ENCODE assay signal across 13 cellular contexts in the genomic region with DNA sequence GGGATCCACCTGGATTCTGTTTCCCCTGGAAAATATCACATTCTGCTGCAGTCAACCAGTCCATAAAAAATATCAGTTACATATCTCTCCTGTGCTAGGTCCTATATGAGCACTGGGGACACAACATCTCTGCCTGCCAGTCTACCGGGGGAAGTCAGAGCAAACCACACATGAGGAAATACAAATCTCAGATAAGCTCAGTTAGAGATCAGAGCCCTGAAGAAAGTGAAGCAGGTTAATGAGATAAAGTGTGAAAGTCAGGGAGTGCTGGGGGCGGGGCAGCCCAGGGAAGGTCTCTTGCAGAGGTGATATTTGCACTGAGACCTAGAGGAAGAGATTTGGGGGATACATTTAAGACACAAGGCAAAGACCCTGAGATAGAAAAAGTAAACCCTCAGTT.
DNase-seq lines count a peak whose midpoint lies in the region; ATAC-seq and TF ChIP-seq lines count a peak whose summit lies in the region.
"Had no signal": no experiment of that assay in that cellular context is flagged by ENCODE, and none has a peak within 500 bp of the region (broad histone marks: within the 10 kb centered on the region; RNA-seq: fewer than 3 reads in every experiment).

No MANE protein-coding gene starts in this region.

- ATAC-seq in GM18907 (IDR thresholded peaks at IDR 0.05; ENCODE audit: unreplicated experiment) = peak; percentile 80
- peak; percentile 72 for ATAC-seq in HG02588 (IDR thresholded peaks at IDR 0.05; ENCODE audit: unreplicated experiment)
- ATAC-seq in HG03565 (IDR thresholded peaks at IDR 0.05; ENCODE audit: unreplicated experiment) = peak; percentile 61
- ATAC-seq in omental fat pad (ENCODE audit: low FRiP score) = no peak
- no peak for ATAC-seq in upper lobe of right lung

- H3K36me3 ChIP-seq in ovary (no peaks in the 10 kb centered on the region), upper lobe of right lung (no peaks in the 10 kb centered on the region)
- H3K36me3 ChIP-seq: suprapubic skin had no signal

- TF ChIP-seq EP300 in ovary (IDR thresholded peaks at IDR 0.05) = no peak

- H3K27ac ChIP-seq in C4-2B = peak overlapping the region; percentile 37
- no peak overlapping the region for H3K27ac ChIP-seq in ovary
- no peak overlapping the region for H3K27ac ChIP-seq in upper lobe of right lung
- H3K27ac ChIP-seq: suprapubic skin had no signal

- no peaks in the 10 kb centered on the region for H3K4me1 ChIP-seq in ovary (ENCODE audit: insufficient read depth)
- H3K4me1 ChIP-seq in upper lobe of right lung = peaks cover 2% of the 10 kb centered on the region
- H3K4me1 ChIP-seq: suprapubic skin had no signal

- no peaks in the 10 kb centered on the region for H3K9me3 ChIP-seq in ovary
- no peaks in the 10 kb centered on the region for H3K9me3 ChIP-seq in upper lobe of right lung
- H3K9me3 ChIP-seq: suprapubic skin had no signal

- TF ChIP-seq CTCF in C4-2B (conservative IDR thresholded peaks at IDR 0.05) = no peak
- no peak for TF ChIP-seq CTCF in omental fat pad (IDR thresholded peaks at IDR 0.05)
- no peak for TF ChIP-seq CTCF in ovary (IDR thresholded peaks at IDR 0.05)
- no peak for TF ChIP-seq CTCF in upper lobe of right lung (IDR thresholded peaks at IDR 0.05)

- intact Hi-C loops in ovary (cut with DNase I) = no loop called here
- intact Hi-C loops in upper lobe of right lung (cut with DNase I) = no loop called here

- H3K4me3 ChIP-seq in ovary (no peak overlapping the region), upper lobe of right lung (no peak overlapping the region)
- H3K4me3 ChIP-seq: suprapubic skin had no signal

- DNase-seq in ecto neural progenitor cell (ENCODE audit: low spot score) = no peak
- DNase-seq in omental fat pad (ENCODE audit: low spot score) = no peak
- no peak for DNase-seq in ovary
- DNase-seq in upper lobe of right lung = no peak
- DNase-seq: activated CD4-positive, alpha-beta T cell treated with anti-CD3 and anti-CD28 coated beads for 1 hour; activated naive CD8-positive, alpha-beta T cell treated with anti-CD3 and anti-CD28 coated beads for 36 hours; NCI-H187; RPMI8226 had no signal

- H3K27me3 ChIP-seq in ovary (no peaks in the 10 kb centered on the region), upper lobe of right lung (no peaks in the 10 kb centered on the region)
- H3K27me3 ChIP-seq: suprapubic skin had no signal

- WGBS in ovary, 3 donors = 79 to 88% (median 82%) methylated on average over 2 of the region's 2 CpGs

- TF ChIP-seq POLR2A in ovary (IDR thresholded peaks at IDR 0.05) = no peak

Comparison
In these comparisons a context has a peak if more than half of its experiments do, and no peak if none do; other contexts are left out.
1. ATAC-seq: peak in GM18907 (single experiment), HG02588 (single experiment) and HG03565 (single experiment); none in omental fat pad (single experiment) and upper lobe of right lung (single experiment).